In genomic region chr16:64240586-64240985, GRCh38 we compare ENCODE assay signal across 34 cellular contexts.
DNase-seq lines count a peak whose midpoint lies in the region; ATAC-seq, FAIRE-seq and TF ChIP-seq lines count a peak whose summit lies in the region.
"Had no signal": no experiment of that assay in that cellular context is flagged by ENCODE, and none has a peak within 500 bp of the region (broad histone marks: within the 10 kb centered on the region; RNA-seq: fewer than 3 reads in every experiment).

No MANE protein-coding gene starts in this region.

- no peaks in the 10 kb centered on the region for H3K4me1 Mint-ChIP-seq in GM23338
- no peaks in the 10 kb centered on the region for H3K4me1 Mint-ChIP-seq in effector memory CD8-positive, alpha-beta T cell (ENCODE audit: low read depth in 2 of 2)
- H3K4me1 Mint-ChIP-seq: B cell, endodermal cell, T-cell had no signal

- no peak for ATAC-seq in GM23338
- no peak for ATAC-seq in effector memory CD8-positive, alpha-beta T cell (replicated peaks)
- ATAC-seq: activated CD4-positive, CD25-positive, alpha-beta regulatory T cell treated with anti-CD3 and anti-CD28 coated beads, Interleukin-2, amount 50 U/mL, for 24 hours; activated CD8-positive, alpha-beta T cell treated with anti-CD3 and anti-CD28 coated beads for 36 hours; HCT116; T-cell had no signal

- H3K79me2 ChIP-seq in GM23338 (replicated peaks; ENCODE audit: insufficient read depth) = no peaks in the 10 kb centered on the region

- peaks cover 2% of the 10 kb centered on the region; the same call in 2 of the 3 replicates for H3K36me3 Mint-ChIP-seq in GM23338 (ENCODE audit: low read depth)
- no peaks in the 10 kb centered on the region for H3K36me3 Mint-ChIP-seq in effector memory CD8-positive, alpha-beta T cell (ENCODE audit: insufficient read depth)
- H3K36me3 Mint-ChIP-seq: activated naive CD8-positive, alpha-beta T cell; T-cell had no signal

- peaks cover 3% of the 10 kb centered on the region; the same call in 2 of the 3 replicates for H3K9me3 Mint-ChIP-seq in GM23338
- H3K9me3 Mint-ChIP-seq in effector memory CD8-positive, alpha-beta T cell = peaks cover 1 to 4% of the 10 kb centered on the region in 2 donors

- no peak overlapping the region for H3K4me3 ChIP-seq in GM23338
- H3K4me3 ChIP-seq in kidney epithelial cell (ENCODE audit: low read depth, low read length) = no peak overlapping the region
- H3K4me3 ChIP-seq in vagina = no peak overlapping the region
- H3K4me3 ChIP-seq: ascending aorta, esophagus muscularis mucosa, skin epidermis, thoracic aorta had no signal

- H3K27ac Mint-ChIP-seq in GM23338 = no peak overlapping the region
- H3K27ac Mint-ChIP-seq in effector memory CD8-positive, alpha-beta T cell = no peak overlapping the region
- H3K27ac Mint-ChIP-seq: activated CD8-positive, alpha-beta T cell treated with anti-CD3 and anti-CD28 coated beads for 36 hours; activated naive CD8-positive, alpha-beta T cell; activated T-helper 2 cell treated with anti-CD3 and anti-CD28 coated beads, Interferon-gamma antibody, Interleukin-2, Interleukin-4, amounts not matched to agents 10 μg/mL and 5 μg/mL and 100 μg/mL, durations not matched to agents 14 hours and 24 hours and 36 hours; B cell; endodermal cell; stimulated activated naive CD8-positive, alpha-beta T cell treated with anti-CD3 and anti-CD28 coated beads, Interleukin-15, Interleukin-2, amounts not matched to agents 100 ng/mL and 50 ng/mL, for 24 hours; T-cell had no signal

- no peaks in the 10 kb centered on the region for H3K4me1 ChIP-seq in GM23338 (ENCODE audit: insufficient read depth)
- no peaks in the 10 kb centered on the region for H3K4me1 ChIP-seq in vagina
- H3K4me1 ChIP-seq: ascending aorta had no signal

- no peak overlapping the region for H3K4me3 Mint-ChIP-seq in GM23338
- no peak overlapping the region for H3K4me3 Mint-ChIP-seq in effector memory CD8-positive, alpha-beta T cell
- H3K4me3 Mint-ChIP-seq: activated CD8-positive, alpha-beta T cell treated with anti-CD3 and anti-CD28 coated beads for 36 hours; activated naive CD8-positive, alpha-beta T cell; B cell; endodermal cell; stimulated activated naive CD8-positive, alpha-beta T cell treated with anti-CD3 and anti-CD28 coated beads, Interleukin-15, Interleukin-2, amounts not matched to agents 100 ng/mL and 50 ng/mL, for 24 hours; T-cell had no signal

- H2AFZ ChIP-seq in GM23338 = peak overlapping the region; percentile 81

- peak; percentile 76 for FAIRE-seq in RCC 7860 (lab: Jason Lieb, UNC)
- FAIRE-seq: G401.6, GM19239, TTC549, urothelium cell line had no signal

- TF ChIP-seq POLR2A in vagina (IDR thresholded peaks at IDR 0.05) = no peak

- no peaks in the 10 kb centered on the region for H4K20me1 ChIP-seq in GM23338 (replicated peaks; ENCODE audit: insufficient read depth)

- H3K9me3 ChIP-seq in vagina = no peaks in the 10 kb centered on the region
- H3K9me3 ChIP-seq: esophagus muscularis mucosa had no signal

- H3K27me3 Mint-ChIP-seq in GM23338 (ENCODE audit: insufficient read depth, low read depth, poor library complexity) = no peaks in the 10 kb centered on the region
- no peaks in the 10 kb centered on the region for H3K27me3 Mint-ChIP-seq in effector memory CD8-positive, alpha-beta T cell
- H3K27me3 Mint-ChIP-seq: activated CD8-positive, alpha-beta T cell treated with anti-CD3 and anti-CD28 coated beads for 36 hours; activated naive CD8-positive, alpha-beta T cell; B cell; stimulated activated naive CD8-positive, alpha-beta T cell treated with anti-CD3 and anti-CD28 coated beads, Interleukin-15, Interleukin-2, amounts not matched to agents 100 ng/mL and 50 ng/mL, for 24 hours; T-cell had no signal

- no peaks in the 10 kb centered on the region for H3K27me3 ChIP-seq in GM23338 (ENCODE audit: insufficient read depth)
- H3K27me3 ChIP-seq in kidney epithelial cell (ENCODE audit: control insufficient read depth, insufficient read depth, low read length) = no peaks in the 10 kb centered on the region
- no peaks in the 10 kb centered on the region for H3K27me3 ChIP-seq in vagina
- H3K27me3 ChIP-seq: ascending aorta, esophagus muscularis mucosa had no signal

- no peak for TF ChIP-seq CTCF in GM23338 (conservative IDR thresholded peaks at IDR 0.05; ENCODE audit: low read depth in 2 of 2)
- TF ChIP-seq CTCF in kidney epithelial cell (IDR thresholded peaks at IDR 0.05; ENCODE audit: insufficient read depth, low read length, poor library complexity, severe bottlenecking) = no peak
- no peak for TF ChIP-seq CTCF in vagina (IDR thresholded peaks at IDR 0.05)

- H3F3A ChIP-seq in GM23338 (replicated peaks; ENCODE audit: low read depth) = no peaks in the 10 kb centered on the region

- H3K4me2 ChIP-seq in GM23338 = no peak overlapping the region

- intact Hi-C loops in vagina (cut with DNase I) = no loop called here

- no peaks in the 10 kb centered on the region for H3K36me3 ChIP-seq in GM23338 (ENCODE audit: insufficient read depth)
- no peaks in the 10 kb centered on the region for H3K36me3 ChIP-seq in kidney epithelial cell (ENCODE audit: control insufficient read depth, insufficient read depth, low read length)
- no peaks in the 10 kb centered on the region for H3K36me3 ChIP-seq in vagina
- H3K36me3 ChIP-seq: ascending aorta, esophagus muscularis mucosa, thoracic aorta had no signal

- H3K9me2 ChIP-seq in GM23338 (ENCODE audit: insufficient read depth) = peaks cover 3% of the 10 kb centered on the region; the same call in 1 of the 2 replicates

- DNase-seq in AG08395 (ENCODE audit: low spot score) (peak; percentile 28), GM23338 (ENCODE audit: low spot score) (no peak), RCC 7860 (ENCODE audit: low spot score) (peak; percentile 47), kidney epithelial cell (ENCODE audit: low read depth) (peak; percentile 48), vagina (ENCODE audit: extremely low spot score in 2 of 2) (no peak), NCI-H1417 treated with DMSO at 0.1 percent for 48 hours (lab: John Stamatoyannopoulos, UW) (no peak), NCI-H2171 treated with DMSO at 0.1 percent for 48 hours (lab: John Stamatoyannopoulos, UW) (no peak)
- DNase-seq in effector memory CD8-positive, alpha-beta T cell = no peak
- DNase-seq: 8988T; activated CD8-positive, alpha-beta T cell treated with anti-CD3 and anti-CD28 coated beads for 36 hours; cortex of kidney; DMS153; endodermal cell; hypothalamus; NCI-H1105; NCI-H1930; NCI-H526; nucleus accumbens; RPMI8226; T-cell had no signal

- no peak overlapping the region for H3K27ac ChIP-seq in GM23338 (ENCODE audit: low read depth)
- H3K27ac ChIP-seq in vagina = no peak overlapping the region
- H3K27ac ChIP-seq: ascending aorta, esophagus muscularis mucosa, skin epidermis, thoracic aorta had no signal

TF ChIP-seq in GM23338, 12 proteins besides CTCF, POLR2A, EP300 and RAD21 (continues in another document):
- TF ChIP-seq POLR2AphosphoS5 (IDR thresholded peaks at IDR 0.05; ENCODE audit: low read depth) = no peak
- TF ChIP-seq EZH2phosphoT487 (IDR thresholded peaks at IDR 0.05; ENCODE audit: unreplicated experiment) = no peak

Comparison
In these comparisons a context has a peak if more than half of its experiments do, and no peak if none do; other contexts are left out.
1. DNase-seq: peak in AG08395 (single experiment), RCC 7860 (single experiment) and kidney epithelial cell (single experiment); none in GM23338 (single experiment), vagina (0 of 2), NCI-H1417 treated with DMSO at 0.1 percent for 48 hours (single experiment), effector memory CD8-positive, alpha-beta T cell (0 of 3) and NCI-H2171 treated with DMSO at 0.1 percent for 48 hours (single experiment).